15 cellular contexts compared by ENCODE assay signal in genomic region chr3:128532007-128532983, GRCh38. TPM values are rescaled to one million over a fixed set of nuclear protein-coding genes. Genes with fewer than 3 reads are reported as not detected.
"Had no signal": no experiment of that assay in that cellular context is flagged by ENCODE, and none has a peak within 500 bp of the region (broad histone marks: within the 10 kb centered on the region; RNA-seq: fewer than 3 reads in every experiment).

No MANE protein-coding gene starts in this region.

- H3K79me2 ChIP-seq: parathyroid adenoma had no signal

- H2AFZ ChIP-seq: parathyroid adenoma had no signal

- DNase-seq: activated CD4-positive, alpha-beta memory T cell treated with anti-CD3 and anti-CD28 coated beads, Interleukin-2, amount 10 ng/mL, durations not matched to agents 7 days and 5 days; activated CD8-positive, alpha-beta memory T cell treated with anti-CD3 and anti-CD28 coated beads, Interleukin-2, amount 50 U/mL, for 48 hours; activated naive CD4-positive, alpha-beta T cell treated with anti-CD3 and anti-CD28 coated beads for 36 hours; effector CD4-positive, alpha-beta T cell; gastrocnemius medialis; mesendoderm; stimulated activated CD4-positive, alpha-beta T cell treated with anti-CD3 and anti-CD28 coated beads, Interleukin-15, amount 100 ng/mL, for 24 hours; stimulated activated CD4-positive, alpha-beta T cell treated with anti-CD3 and anti-CD28 coated beads, Interleukin-4, amount 100 ng/mL, for 24 hours; stimulated activated naive CD8-positive, alpha-beta T cell treated with anti-CD3 and anti-CD28 coated beads, Interleukin-15, amount 100 ng/mL, for 72 hours; T-helper 2 cell had no signal

- FAIRE-seq: keratinocyte had no signal

- ATAC-seq: gastrocnemius medialis; stimulated activated naive CD8-positive, alpha-beta T cell treated with anti-CD3 and anti-CD28 coated beads, Interleukin-15, amount 100 ng/mL, for 72 hours had no signal

- H3K27ac ChIP-seq: cardiac muscle cell, gastrocnemius medialis, parathyroid adenoma, thoracic aorta, VCaP had no signal

- H3K4me3 ChIP-seq: cardiac muscle cell, gastrocnemius medialis, thoracic aorta had no signal

- H3K36me3 ChIP-seq: cardiac muscle cell, gastrocnemius medialis, thoracic aorta had no signal

- H3K4me1 ChIP-seq: gastrocnemius medialis, parathyroid adenoma had no signal

- H3K9ac ChIP-seq: parathyroid adenoma had no signal

- H3K9me3 ChIP-seq: gastrocnemius medialis, thoracic aorta had no signal

RNA-seq across cellular contexts. Expression of gene GATA2, which starts 39.3 kb away (rescaled TPM):
- polyA plus RNA-seq: keratinocyte had no signal
